ENCODE assay signal across 30 cellular contexts in the genomic region with DNA sequence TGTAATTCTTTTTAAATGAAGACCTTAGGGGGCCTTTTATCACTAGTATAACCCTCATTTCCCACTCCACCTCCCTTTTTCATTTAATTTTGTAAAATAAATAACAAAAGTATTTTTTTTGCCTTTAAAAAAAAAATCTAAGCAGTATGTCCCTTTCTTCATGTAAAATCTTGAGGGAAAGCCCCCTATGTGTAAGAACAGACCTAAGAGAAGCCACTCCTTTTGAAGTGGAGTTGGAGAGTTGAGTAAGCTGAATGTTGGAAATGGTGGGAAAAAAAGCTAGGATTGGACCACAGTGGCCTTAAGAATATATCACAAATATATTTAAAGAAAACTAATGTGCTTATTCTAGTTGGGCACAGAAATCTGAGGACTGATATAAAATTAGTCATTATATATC.
"Had no signal": no experiment of that assay in that cellular context is flagged by ENCODE, and none has a peak within 500 bp of the region (broad histone marks: within the 10 kb centered on the region; RNA-seq: fewer than 3 reads in every experiment).

No MANE protein-coding gene starts in this region.

- H3K27ac Mint-ChIP-seq: naive thymus-derived CD4-positive, alpha-beta T cell; natural killer cell treated with Interleukin-12 subunit alpha and Interleukin-12 subunit beta and Interleukin-15 and Interleukin-18, amount 100 ng/mL, for 72 hours; nephron progenitor cell; progenitor cell of endocrine pancreas; stimulated activated memory B cell treated with anti-CD40 and anti-IgM and Interleukin-4, amounts not matched to agents 10 μg/mL and 1 μg/mL and 100 μg/mL, for 72 hours; stimulated activated naive CD8-positive, alpha-beta T cell treated with anti-CD3 and anti-CD28 coated beads, Interleukin-15, amount 100 ng/mL, for 72 hours; type B pancreatic cell had no signal

- H3K4me3 Mint-ChIP-seq: naive thymus-derived CD4-positive, alpha-beta T cell; natural killer cell treated with Interleukin-12 subunit alpha and Interleukin-12 subunit beta and Interleukin-15 and Interleukin-18, amount 100 ng/mL, for 72 hours; nephron progenitor cell; neural crest cell; stimulated activated memory B cell treated with anti-CD40 and anti-IgM and Interleukin-4, amounts not matched to agents 10 μg/mL and 1 μg/mL and 100 μg/mL, for 72 hours; stimulated activated naive CD8-positive, alpha-beta T cell treated with anti-CD3 and anti-CD28 coated beads, Interleukin-15, amount 100 ng/mL, for 72 hours; type B pancreatic cell had no signal

- H3K4me1 ChIP-seq: parathyroid adenoma, psoas muscle, right lobe of liver, sigmoid colon, suprapubic skin, testis, tibial artery, transverse colon, upper lobe of right lung, uterus had no signal

- DNase-seq: naive thymus-derived CD4-positive, alpha-beta T cell; nephron progenitor cell; occipital lobe; ovary; posterior cingulate gyrus; psoas muscle; right cardiac atrium; right lobe of liver; sigmoid colon; small intestine; stimulated activated CD4-positive, alpha-beta T cell treated with anti-CD3 and anti-CD28 coated beads, Interleukin-15, amount 100 ng/mL, for 24 hours; stimulated activated CD4-positive, alpha-beta T cell treated with anti-CD3 and anti-CD28 coated beads, Interleukin-4, amount 100 ng/mL, for 1 hour; stimulated activated CD4-positive, alpha-beta T cell treated with anti-CD3 and anti-CD28 coated beads, Interleukin-4, amount 100 ng/mL, for 4 hours; stimulated activated CD8-positive, alpha-beta memory T cell treated with anti-CD3 and anti-CD28 coated beads, Interleukin-4, amount 100 ng/mL, for 48 hours; stimulated activated naive CD4-positive, alpha-beta T cell; stimulated activated naive CD8-positive, alpha-beta T cell treated with anti-CD3 and anti-CD28 coated beads, Interleukin-15, amount 100 ng/mL, for 72 hours; stimulated activated naive CD8-positive, alpha-beta T cell treated with anti-CD3 and anti-CD28 coated beads, Interleukin-15, Interleukin-2, amounts not matched to agents 100 U/mL and 50 U/mL, for 24 hours; substantia nigra; testis; tibial artery; transverse colon; upper lobe of right lung; uterus had no signal

- H3K9me3 ChIP-seq: ovary, psoas muscle, right lobe of liver, sigmoid colon, suprapubic skin, testis, tibial artery, transverse colon, upper lobe of right lung, uterus had no signal

- H3K9ac ChIP-seq: parathyroid adenoma had no signal

- H3K27me3 Mint-ChIP-seq: naive thymus-derived CD4-positive, alpha-beta T cell; natural killer cell treated with Interleukin-12 subunit alpha and Interleukin-12 subunit beta and Interleukin-15 and Interleukin-18, amount 100 ng/mL, for 72 hours; progenitor cell of endocrine pancreas; stimulated activated memory B cell treated with anti-CD40 and anti-IgM and Interleukin-4, amounts not matched to agents 10 μg/mL and 1 μg/mL and 100 μg/mL, for 72 hours; stimulated activated naive CD8-positive, alpha-beta T cell treated with anti-CD3 and anti-CD28 coated beads, Interleukin-15, amount 100 ng/mL, for 72 hours; type B pancreatic cell had no signal

- ATAC-seq: naive thymus-derived CD4-positive, alpha-beta T cell; natural killer cell treated with Interleukin-12 subunit alpha and Interleukin-12 subunit beta and Interleukin-15 and Interleukin-18, amount 100 ng/mL, for 72 hours; psoas muscle; right cardiac atrium; right lobe of liver; stimulated activated memory B cell treated with anti-CD40 and anti-IgM and Interleukin-4, amounts not matched to agents 10 μg/mL and 1 μg/mL and 100 μg/mL, for 72 hours; stimulated activated naive CD8-positive, alpha-beta T cell treated with anti-CD3 and anti-CD28 coated beads, Interleukin-15, amount 100 ng/mL, for 72 hours; stimulated activated naive CD8-positive, alpha-beta T cell treated with anti-CD3 and anti-CD28 coated beads, Interleukin-15, Interleukin-2, amounts not matched to agents 100 U/mL and 50 U/mL, for 24 hours; upper lobe of right lung had no signal

- H2AFZ ChIP-seq: parathyroid adenoma had no signal

- H3K9me3 Mint-ChIP-seq: naive thymus-derived CD4-positive, alpha-beta T cell; natural killer cell treated with Interleukin-12 subunit alpha and Interleukin-12 subunit beta and Interleukin-15 and Interleukin-18, amount 100 ng/mL, for 72 hours; nephron progenitor cell; neural crest cell; stimulated activated memory B cell treated with anti-CD40 and anti-IgM and Interleukin-4, amounts not matched to agents 10 μg/mL and 1 μg/mL and 100 μg/mL, for 72 hours; stimulated activated naive CD8-positive, alpha-beta T cell treated with anti-CD3 and anti-CD28 coated beads, Interleukin-15, amount 100 ng/mL, for 72 hours; type B pancreatic cell had no signal

- H3K4me1 Mint-ChIP-seq: nephron progenitor cell, neural crest cell had no signal

- H3K27me3 ChIP-seq: ovary, right lobe of liver, sigmoid colon, suprapubic skin, testis, tibial artery, transverse colon, upper lobe of right lung, uterus had no signal

- FAIRE-seq: small intestine had no signal

- H3K4me3 ChIP-seq: ovary, psoas muscle, right lobe of liver, sigmoid colon, suprapubic skin, testis, tibial artery, transverse colon, upper lobe of right lung, uterus had no signal

- H3K36me3 ChIP-seq: ovary, uterus had no signal

- H3K27ac ChIP-seq: ovary, parathyroid adenoma, psoas muscle, right lobe of liver, sigmoid colon, suprapubic skin, testis, tibial artery, transverse colon, upper lobe of right lung, uterus had no signal
